Comparison of ENCODE assay signal across 19 cellular contexts in genomic region chr4:37971202-37971601, GRCh38. TPM values are rescaled to one million over a fixed set of nuclear protein-coding genes. Genes with fewer than 3 reads are reported as not detected.
"Had no signal": no experiment of that assay in that cellular context is flagged by ENCODE, and none has a peak within 500 bp of the region (broad histone marks: within the 10 kb centered on the region; RNA-seq: fewer than 3 reads in every experiment).

No MANE protein-coding gene starts in this region.

- DNase-seq: midbrain had no signal

- H3K9me3 ChIP-seq: left lung, ovary, thyroid gland, vagina had no signal

- H3K27me3 Mint-ChIP-seq: activated T-cell treated with anti-CD3 and anti-CD28 coated beads, Interleukin-2, amount 50 U/mL, for 24 hours; activated T-helper 17 cell treated with anti-CD3 and anti-CD28 coated beads, Interleukin-2, amount 50 U/mL, for 72 hours; central memory CD8-positive, alpha-beta T cell; natural killer cell treated with Interleukin-12 subunit alpha and Interleukin-12 subunit beta and Interleukin-15 and Interleukin-18, amount 100 ng/mL, for 72 hours had no signal

- H3K36me3 Mint-ChIP-seq: activated naive CD4-positive, alpha-beta T cell treated with anti-CD3 and anti-CD28 coated beads, Interleukin-2, amount 50 U/mL, for 72 hours; immature natural killer cell; natural killer cell treated with Interleukin-12 subunit alpha and Interleukin-12 subunit beta and Interleukin-15 and Interleukin-18, amount 100 ng/mL, for 72 hours had no signal

- H3K27me3 ChIP-seq: hepatocyte, left lung, ovary, thyroid gland, vagina had no signal

- H3K4me3 ChIP-seq: hepatocyte, left lung, ovary, thyroid gland, vagina had no signal

- H3K9me3 Mint-ChIP-seq: activated T-cell treated with anti-CD3 and anti-CD28 coated beads, Interleukin-2, amount 50 U/mL, for 24 hours; activated T-helper 17 cell treated with anti-CD3 and anti-CD28 coated beads, Interleukin-2, amount 50 U/mL, for 72 hours; central memory CD8-positive, alpha-beta T cell; immature natural killer cell; natural killer cell treated with Interleukin-12 subunit alpha and Interleukin-12 subunit beta and Interleukin-15 and Interleukin-18, amount 100 ng/mL, for 72 hours had no signal

- H3K27ac ChIP-seq: epithelial cell of prostate, hepatocyte, ovary, vagina had no signal

- H3K27ac Mint-ChIP-seq: activated naive CD4-positive, alpha-beta T cell treated with anti-CD3 and anti-CD28 coated beads, Interleukin-2, amount 50 U/mL, for 72 hours; activated T-cell treated with anti-CD3 and anti-CD28 coated beads, Interleukin-2, amount 50 U/mL, for 24 hours; activated T-helper 17 cell treated with anti-CD3 and anti-CD28 coated beads, Interleukin-2, amount 50 U/mL, for 72 hours; immature natural killer cell; natural killer cell treated with Interleukin-12 subunit alpha and Interleukin-12 subunit beta and Interleukin-15 and Interleukin-18, amount 100 ng/mL, for 72 hours had no signal

- H3K4me3 Mint-ChIP-seq: activated T-cell treated with anti-CD3 and anti-CD28 coated beads, Interleukin-2, amount 50 U/mL, for 24 hours; activated T-helper 17 cell treated with anti-CD3 and anti-CD28 coated beads, Interleukin-2, amount 50 U/mL, for 72 hours; central memory CD8-positive, alpha-beta T cell; immature natural killer cell; natural killer cell treated with Interleukin-12 subunit alpha and Interleukin-12 subunit beta and Interleukin-15 and Interleukin-18, amount 100 ng/mL, for 72 hours; WTC11 had no signal

- H3K4me1 ChIP-seq: vagina had no signal

- H3K36me3 ChIP-seq: left lung, ovary, thyroid gland, vagina had no signal

RNA-seq across cellular contexts. Expression of gene PTTG2, which starts 11.0 kb away (rescaled TPM):
- total RNA-seq: astrocyte, glomerular endothelial cell, hepatocyte, mammary epithelial cell, pulmonary artery endothelial cell had no signal
- polyA plus RNA-seq: adipose tissue, hepatocyte, immature natural killer cell, mammary epithelial cell had no signal
